ENCODE assay signal across 8 cellular contexts in the genomic region with DNA sequence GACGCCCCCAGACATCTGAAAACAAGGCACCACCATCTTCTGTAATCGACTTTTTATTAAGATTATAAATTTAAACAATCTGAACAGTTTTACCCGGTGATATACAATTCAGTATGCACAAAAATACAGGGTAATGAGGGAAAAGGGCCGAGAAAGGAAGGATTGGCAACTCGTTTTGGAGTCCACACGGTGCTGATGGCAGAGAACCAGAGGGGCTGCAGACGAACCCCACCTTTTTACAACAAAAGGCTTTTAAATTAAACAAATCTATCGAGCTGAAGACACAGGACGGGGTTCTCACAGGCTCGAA. TPM values are rescaled to one million over a fixed set of nuclear protein-coding genes. Genes with fewer than 3 reads are reported as not detected.
DNase-seq lines count a peak whose midpoint lies in the region; TF ChIP-seq lines count a peak whose summit lies in the region.

No MANE protein-coding gene starts in this region.

- peak overlapping the region; percentile 87 for H3K4me3 Mint-ChIP-seq in T-helper 2 cell treated with Interferon-gamma antibody and Interleukin-4, amounts not matched to agents 5 μg/mL and 100 μg/mL, for 36 hours

- TF ChIP-seq CTCF in kidney epithelial cell (IDR thresholded peaks at IDR 0.05; ENCODE audit: insufficient read depth, low read length, poor library complexity, severe bottlenecking), result no peak

- H3K27me3 Mint-ChIP-seq in T-helper 2 cell treated with Interferon-gamma antibody and Interleukin-4, amounts not matched to agents 5 μg/mL and 100 μg/mL, for 36 hours (ENCODE audit: low read depth), result peaks cover 11% of the 10 kb centered on the region

- H3K4me3 ChIP-seq in adipocyte (ENCODE audit: low read length) (peak overlapping the region; percentile 93), kidney epithelial cell (ENCODE audit: low read depth, low read length) (peak overlapping the region; percentile 95)

- H3K27me3 ChIP-seq in adipocyte (replicated peaks; ENCODE audit: control insufficient read depth, insufficient read depth, low read length), result no peaks in the 10 kb centered on the region
- no peaks in the 10 kb centered on the region for H3K27me3 ChIP-seq in kidney epithelial cell (ENCODE audit: control insufficient read depth, insufficient read depth, low read length)

- peak overlapping the region; percentile 91 for H3K27ac Mint-ChIP-seq in T-helper 2 cell treated with Interferon-gamma antibody and Interleukin-4, amounts not matched to agents 5 μg/mL and 100 μg/mL, for 36 hours

- H3K9me3 ChIP-seq in adipocyte (ENCODE audit: control insufficient read depth, low read length), result no peaks in the 10 kb centered on the region

- no peaks in the 10 kb centered on the region for H3K9me3 Mint-ChIP-seq in T-helper 2 cell treated with Interferon-gamma antibody and Interleukin-4, amounts not matched to agents 5 μg/mL and 100 μg/mL, for 36 hours

- peaks cover 23% of the 10 kb centered on the region for H3K4me1 ChIP-seq in adipocyte (ENCODE audit: control insufficient read depth, insufficient read depth, low read length)

- H3K36me3 ChIP-seq in adipocyte (ENCODE audit: control insufficient read depth, insufficient read depth, low read length, severe bottlenecking) (no peaks in the 10 kb centered on the region), kidney epithelial cell (ENCODE audit: control insufficient read depth, insufficient read depth, low read length) (no peaks in the 10 kb centered on the region)

- H3K9ac ChIP-seq in adipocyte (ENCODE audit: low read length), result peak overlapping the region; percentile 99

- H3K4me1 Mint-ChIP-seq in T-helper 2 cell treated with Interferon-gamma antibody and Interleukin-4, amounts not matched to agents 5 μg/mL and 100 μg/mL, for 36 hours (ENCODE audit: low read depth), result peaks cover 12% of the 10 kb centered on the region

- no peak for DNase-seq in T-helper 2 cell treated with Interferon-gamma antibody and Interleukin-4, amounts not matched to agents 5 μg/mL and 100 μg/mL, for 36 hours (ENCODE audit: low spot score)
- DNase-seq in T-helper 2 cell (no peak), adipocyte (ENCODE audit: low read depth) (no peak), kidney epithelial cell (ENCODE audit: low read depth) (no peak), GM03348 (ENCODE audit: low spot score) (no peak), globus pallidus (ENCODE audit: low spot score) (no peak), DMS 273 treated with DMSO at 0.1 percent for 48 hours (lab: John Stamatoyannopoulos, UW) (no peak)

- H3K36me3 Mint-ChIP-seq in T-helper 2 cell treated with Interferon-gamma antibody and Interleukin-4, amounts not matched to agents 5 μg/mL and 100 μg/mL, for 36 hours (ENCODE audit: low read depth), result no peaks in the 10 kb centered on the region

- H3K27ac ChIP-seq in temporal lobe (ENCODE audit: low read depth, low read length), result peak overlapping the region; percentile 93

RNA-seq across cellular contexts. Expression of gene IER5L, which starts 2.6 kb away (rescaled TPM):
- 51.8 and 60.4 TPM in 2 replicates for total RNA-seq in kidney epithelial cell
- 20.2 TPM for total RNA-seq in temporal lobe
